Comparison of ENCODE assay signal across 8 cellular contexts in genomic region chr7:94657771-94658693, GRCh38. TPM values are rescaled to one million over a fixed set of nuclear protein-coding genes. Genes with fewer than 3 reads are reported as not detected.
DNase-seq lines count a peak whose midpoint lies in the region; ATAC-seq and TF ChIP-seq lines count a peak whose summit lies in the region.

No MANE protein-coding gene starts in this region.

- H3K4me3 Mint-ChIP-seq in MCF 10A (ENCODE audit: unreplicated experiment): peak overlapping the region; percentile 74
- H3K4me3 Mint-ChIP-seq in immature natural killer cell: peak overlapping the region; percentile 80 to 91 (median 85)

- peak overlapping the region; percentile 87 for H3K27ac ChIP-seq in VCaP
- H3K27ac ChIP-seq in smooth muscle cell (ENCODE audit: low read depth): no peak overlapping the region

- CTCF ChIA-PET in MCF 10A (lab: Yijun Ruan, JAX): interaction anchor here (0.6 to 3.5 kb wide), 6 partner anchors 14 to 819 kb away, joined by 3 to 58 read pairs (median 6); no protein-coding TSS in a partner anchor

- H3K27ac Mint-ChIP-seq in MCF 10A (ENCODE audit: low read depth, unreplicated experiment) (no peak overlapping the region), immature natural killer cell (peak overlapping the region in 1 of 6 donors; percentile 68)

- H3K4me3 ChIP-seq in smooth muscle cell: peak overlapping the region; percentile 73

- TF ChIP-seq CTCF in VCaP (conservative IDR thresholded peaks at IDR 0.05): peak; percentile 18; the same call in 1 of the 2 replicates
- no peak for TF ChIP-seq CTCF in MCF 10A (IDR thresholded peaks at IDR 0.05; ENCODE audit: unreplicated experiment)
- TF ChIP-seq CTCF in smooth muscle cell (IDR thresholded peaks at IDR 0.05; ENCODE audit: borderline replicate concordance, insufficient read depth, poor library complexity, severe bottlenecking): no peak

- no peak overlapping the region for H2AFZ ChIP-seq in smooth muscle cell (ENCODE audit: low read depth)

- H3K36me3 Mint-ChIP-seq in MCF 10A (ENCODE audit: insufficient read depth, unreplicated experiment): peaks cover 4% of the 10 kb centered on the region
- no peaks in the 10 kb centered on the region for H3K36me3 Mint-ChIP-seq in immature natural killer cell

- H3K9me3 Mint-ChIP-seq in MCF 10A (ENCODE audit: unreplicated experiment) (no peaks in the 10 kb centered on the region), immature natural killer cell (no peaks in the 10 kb centered on the region)

- peaks cover 9% of the 10 kb centered on the region for H3K4me1 ChIP-seq in smooth muscle cell (ENCODE audit: low read depth)

- POLR2A ChIA-PET in MCF 10A (lab: Yijun Ruan, JAX): interaction anchor here (1.0 to 5.1 kb wide), 8 partner anchors 13 to 446 kb away, joined by 3 to 35 read pairs (median 18); partner anchors contain the start of gene CASD1

- BruUV-seq in MCF 10A (replicated peaks; lab: Mats Ljungman, UMichigan): no TSS peak

- H3F3A ChIP-seq in smooth muscle cell (ENCODE audit: low read depth): no peaks in the 10 kb centered on the region

- 57% methylated on average over 20 of the region's 38 CpGs for WGBS in smooth muscle cell (ENCODE audit: low lambda C conversion rate)

- ATAC-seq in GM18868 (IDR thresholded peaks at IDR 0.05; ENCODE audit: unreplicated experiment): peak; percentile 77
- ATAC-seq in HG03108 (IDR thresholded peaks at IDR 0.05; ENCODE audit: unreplicated experiment): peak; percentile 86

- H3K9ac ChIP-seq in smooth muscle cell (ENCODE audit: low read depth): no peak overlapping the region

- no peaks in the 10 kb centered on the region for H3K36me3 ChIP-seq in smooth muscle cell (ENCODE audit: low read depth)

- peak overlapping the region; percentile 84 for H3K4me2 ChIP-seq in smooth muscle cell

- peaks cover 18% of the 10 kb centered on the region for H3K79me2 ChIP-seq in smooth muscle cell (ENCODE audit: low read depth)

- H3K9me3 ChIP-seq in smooth muscle cell (replicated peaks; ENCODE audit: low read depth): no peaks in the 10 kb centered on the region

- H3K27me3 Mint-ChIP-seq in MCF 10A (ENCODE audit: insufficient read depth, unreplicated experiment) (no peaks in the 10 kb centered on the region), immature natural killer cell (ENCODE audit: low read depth in 3 of 3) (peaks cover 11 to 27% (median 16%) of the 10 kb centered on the region in 3 donors)

- no peaks in the 10 kb centered on the region for H3K27me3 ChIP-seq in smooth muscle cell (ENCODE audit: low read depth)

- intact Hi-C loops in MCF 10A (cut with micrococcal nuclease): loop anchor here (1.0 to 10.0 kb wide), 10 partner anchors 39 to 819 kb away; partner anchors contain the start of genes CASD1 and PPP1R9A

- H3K4me1 Mint-ChIP-seq in MCF 10A (ENCODE audit: insufficient read depth, unreplicated experiment) (no peaks in the 10 kb centered on the region), immature natural killer cell (peaks cover 23 to 27% of the 10 kb centered on the region in 2 donors)

- DNase-seq in 8988T: peak; percentile 11
- DNase-seq in NCI-H2196 (lab: John Stamatoyannopoulos, UW; ENCODE audit: unreplicated experiment): peak; percentile 93
- DNase-seq in MCF 10A (ENCODE audit: unreplicated experiment): peak; percentile 94
- DNase-seq in immature natural killer cell: peak; percentile 92 to 95 (median 94)
- DNase-seq in smooth muscle cell (lab: John Stamatoyannopoulos, UW; ENCODE audit: unreplicated experiment): peak; percentile 49

- peaks cover 6% of the 10 kb centered on the region for H4K20me1 ChIP-seq in smooth muscle cell (ENCODE audit: low read depth)

RNA-seq across cellular contexts. Expression of gene SGCE, which starts 2.1 kb away (rescaled TPM):
- total RNA-seq in MCF 10A (2022) (39.4 and 48.9 TPM in 2 replicates), smooth muscle cell (114 and 123 TPM in 2 replicates)
- polyA plus RNA-seq in immature natural killer cell (1 to 10 TPM in 2 of 3 donors, under 1 TPM in 1; 0.78 to 2.6 (median 2.0) TPM), smooth muscle cell (87.1 and 96.1 TPM in 2 replicates)

Comparison
In these comparisons a context has a peak if more than half of its experiments do, and no peak if none do; other contexts are left out.
1. DNase-seq: peak in every context shown above with its lines; median percentile 94 in MCF 10A; 94 in immature natural killer cell; 93 in NCI-H2196; 49 in smooth muscle cell; 11 in 8988T.